Comparison of ENCODE assay signal across 8 cellular contexts in genomic region chr10:60238408-60239100, GRCh38.
DNase-seq lines count a peak whose midpoint lies in the region; ATAC-seq, FAIRE-seq and TF ChIP-seq lines count a peak whose summit lies in the region.

No MANE protein-coding gene starts in this region.

- H3K27ac ChIP-seq in GM23338 (ENCODE audit: low read depth), result peak overlapping the region; percentile 63
- no peak overlapping the region for H3K27ac ChIP-seq in kidney (ENCODE audit: low read depth in 2 of 2, low read length in 2 of 2)

- H3F3A ChIP-seq in GM23338 (replicated peaks; ENCODE audit: low read depth), result no peaks in the 10 kb centered on the region; the same call in 1 of the 2 replicates

- H3K4me3 Mint-ChIP-seq in GM23338, result no peak overlapping the region
- peak overlapping the region; percentile 44 for H3K4me3 Mint-ChIP-seq in activated naive CD8-positive, alpha-beta T cell treated with anti-CD3 and anti-CD28 coated beads, Interleukin-2, amount 50 U/mL, for 24 hours

- no peaks in the 10 kb centered on the region for H3K36me3 Mint-ChIP-seq in GM23338 (ENCODE audit: low read depth)
- H3K36me3 Mint-ChIP-seq in activated naive CD8-positive, alpha-beta T cell treated with anti-CD3 and anti-CD28 coated beads, Interleukin-2, amount 50 U/mL, for 24 hours (ENCODE audit: low read depth), result no peaks in the 10 kb centered on the region

- H3K27me3 Mint-ChIP-seq in GM23338 (ENCODE audit: insufficient read depth, low read depth, poor library complexity), result no peaks in the 10 kb centered on the region
- H3K27me3 Mint-ChIP-seq in activated naive CD8-positive, alpha-beta T cell treated with anti-CD3 and anti-CD28 coated beads, Interleukin-2, amount 50 U/mL, for 24 hours, result no peaks in the 10 kb centered on the region

- no peak overlapping the region; the same call in 1 of the 2 replicates for H3K27ac Mint-ChIP-seq in GM23338
- no peak overlapping the region for H3K27ac Mint-ChIP-seq in activated naive CD8-positive, alpha-beta T cell treated with anti-CD3 and anti-CD28 coated beads, Interleukin-2, amount 50 U/mL, for 24 hours

- H3K4me2 ChIP-seq in GM23338, result no peak overlapping the region

- DNase-seq in ACHN (peak; percentile 60), G401 (ENCODE audit: low spot score) (peak; percentile 67), GM23338 (ENCODE audit: low spot score) (peak; percentile 74), kidney (no peak), HK-2 (ENCODE audit: unreplicated experiment) (no peak), NCI-H524 (lab: John Stamatoyannopoulos, UW) (no peak)
- DNase-seq in activated naive CD8-positive, alpha-beta T cell treated with anti-CD3 and anti-CD28 coated beads, Interleukin-2, amount 50 U/mL, for 24 hours, result no peak

- in situ Hi-C loops in ACHN (cut with HindIII; ENCODE audit: low pct_ligation_motif_present, low pct_unique_long_range_greater_than_20kb, low sequenced_read_pairs) (no loop called here), G401 (cut with HindIII; ENCODE audit: low sequenced_read_pairs) (no loop called here)

- H3K36me3 ChIP-seq in GM23338 (ENCODE audit: insufficient read depth) (no peaks in the 10 kb centered on the region), kidney (ENCODE audit: control insufficient read depth in 1 of 2, insufficient read depth in 2 of 2, low read length in 2 of 2) (no peaks in the 10 kb centered on the region)

- H3K4me1 ChIP-seq in GM23338 (ENCODE audit: insufficient read depth) (no peaks in the 10 kb centered on the region; the same call in 1 of the 2 replicates), kidney (ENCODE audit: control insufficient read depth in 1 of 2, insufficient read depth in 1 of 2, low read depth in 1 of 2, low read length in 2 of 2) (peaks cover 0 to 2% of the 10 kb centered on the region in 2 donors)

- no peaks in the 10 kb centered on the region for H3K9me3 Mint-ChIP-seq in GM23338
- H3K9me3 Mint-ChIP-seq in activated naive CD8-positive, alpha-beta T cell treated with anti-CD3 and anti-CD28 coated beads, Interleukin-2, amount 50 U/mL, for 24 hours, result no peaks in the 10 kb centered on the region

- TF ChIP-seq EP300 in Ishikawa (IDR thresholded peaks at IDR 0.05; ENCODE audit: borderline replicate concordance), result no peak

- no peaks in the 10 kb centered on the region for H3K27me3 ChIP-seq in GM23338 (ENCODE audit: insufficient read depth)

- ATAC-seq in GM23338, result peak; percentile 100
- peak; percentile 31 for ATAC-seq in activated naive CD8-positive, alpha-beta T cell treated with anti-CD3 and anti-CD28 coated beads, Interleukin-2, amount 50 U/mL, for 24 hours

- TF ChIP-seq RAD21 in Ishikawa (IDR thresholded peaks at IDR 0.05; ENCODE audit: low read depth), result peak; percentile 59

- no peak for FAIRE-seq in kidney (lab: Jason Lieb, UNC)

- peaks cover 7% of the 10 kb centered on the region for H3K4me1 Mint-ChIP-seq in GM23338
- H3K4me1 Mint-ChIP-seq in activated naive CD8-positive, alpha-beta T cell treated with anti-CD3 and anti-CD28 coated beads, Interleukin-2, amount 50 U/mL, for 24 hours, result peaks cover 26% of the 10 kb centered on the region

- intact Hi-C loops in kidney (cut with DNase I), result no loop called here

- no peaks in the 10 kb centered on the region for H4K20me1 ChIP-seq in GM23338 (replicated peaks; ENCODE audit: insufficient read depth)

- H3K4me3 ChIP-seq in GM23338 (no peak overlapping the region), kidney (ENCODE audit: low read length in 2 of 2) (no peak overlapping the region)

- H3K79me2 ChIP-seq in GM23338 (replicated peaks; ENCODE audit: insufficient read depth), result no peaks in the 10 kb centered on the region

- peak; percentile 55 to 71 for TF ChIP-seq CTCF in GM23338 (conservative IDR thresholded peaks at IDR 0.05; ENCODE audit: low read depth in 2 of 2)
- peak; percentile 17 for TF ChIP-seq CTCF in kidney (IDR thresholded peaks at IDR 0.05; ENCODE audit: borderline replicate concordance, extremely low read depth, insufficient read depth)

- H2AFZ ChIP-seq in GM23338, result peak overlapping the region; percentile 33; the same call in 1 of the 2 replicates

- H3K9me3 ChIP-seq in kidney (ENCODE audit: control insufficient read depth in 1 of 2, low read length in 2 of 2), result no peaks in the 10 kb centered on the region

- no peak overlapping the region for H3K9ac ChIP-seq in kidney (ENCODE audit: low read length in 2 of 2)

- H3K9me2 ChIP-seq in GM23338 (ENCODE audit: insufficient read depth), result 0 out of 2 replicates have a peak, but pooled peaks cover 2% of the 10 kb centered on the region

TF ChIP-seq in GM23338, 12 proteins besides CTCF, POLR2A, EP300 and RAD21 (continues in another document):
- TF ChIP-seq STAT1 (IDR thresholded peaks at IDR 0.05; ENCODE audit: unreplicated experiment), result no peak
- TF ChIP-seq ZNF331 (CRISPR knock-in tag; IDR thresholded peaks at IDR 0.05; ENCODE audit: low read depth), result no peak
- TF ChIP-seq JUNB (IDR thresholded peaks at IDR 0.05; ENCODE audit: unreplicated experiment), result no peak
- TF ChIP-seq NANOG (IDR thresholded peaks at IDR 0.05; ENCODE audit: borderline replicate concordance), result no peak

TF ChIP-seq in Ishikawa, 13 proteins besides CTCF, POLR2A, EP300 and RAD21:
- no peak for TF ChIP-seq CEBPB (IDR thresholded peaks at IDR 0.05)
- TF ChIP-seq ZBTB7A (IDR thresholded peaks at IDR 0.05; ENCODE audit: low read depth), result no peak
- no peak for TF ChIP-seq USF1 (IDR thresholded peaks at IDR 0.05)
- TF ChIP-seq NFIC (IDR thresholded peaks at IDR 0.05), result no peak
- TF ChIP-seq TCF12 (IDR thresholded peaks at IDR 0.05; ENCODE audit: low read depth), result no peak
TF ChIP-seq in Ishikawa: peak in this region for 0.

Comparison
In these comparisons a context has a peak if more than half of its experiments do, and no peak if none do; other contexts are left out.
1. DNase-seq: peak in ACHN (single experiment), G401 (single experiment) and GM23338 (single experiment); none in activated naive CD8-positive, alpha-beta T cell treated with anti-CD3 and anti-CD28 coated beads, Interleukin-2, amount 50 U/mL, for 24 hours (single experiment), kidney (single experiment), HK-2 (single experiment) and NCI-H524 (0 of 2).